10 cellular contexts compared by ENCODE assay signal in the genomic region with DNA sequence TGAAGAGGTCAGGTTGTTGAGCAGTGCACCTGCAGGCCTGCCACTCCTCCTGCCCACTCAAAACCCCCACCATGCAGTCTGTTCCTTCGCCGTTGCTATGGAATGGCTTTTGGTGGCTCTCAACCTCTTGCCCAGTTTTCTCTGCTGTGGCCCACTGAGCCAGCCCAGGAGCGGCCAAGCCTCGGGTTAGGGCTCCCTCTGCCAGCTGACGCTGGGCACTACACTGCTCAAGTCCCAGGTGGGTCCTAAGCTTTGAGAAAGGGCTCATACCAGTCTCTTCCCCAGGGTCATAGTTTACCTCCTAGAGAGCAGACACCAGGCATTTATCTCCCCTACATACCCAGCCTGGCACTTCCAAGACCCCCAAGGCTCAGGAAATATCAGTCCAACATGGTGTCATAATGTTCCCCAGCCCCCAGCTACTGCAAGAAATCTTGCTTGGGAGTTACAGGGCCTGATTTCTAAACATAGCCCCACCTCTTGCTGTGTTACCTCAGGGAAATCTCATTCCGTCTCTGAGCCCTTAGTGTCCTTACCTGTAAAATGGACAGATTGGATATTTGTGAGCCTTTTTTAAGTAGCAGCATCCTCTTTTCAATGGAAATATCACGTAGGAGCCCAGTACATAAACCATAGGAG. TPM values are rescaled to one million over a fixed set of nuclear protein-coding genes. Genes with fewer than 3 reads are reported as not detected.
DNase-seq lines count a peak whose midpoint lies in the region; ATAC-seq and TF ChIP-seq lines count a peak whose summit lies in the region.
"Had no signal": no experiment of that assay in that cellular context is flagged by ENCODE, and none has a peak within 500 bp of the region (broad histone marks: within the 10 kb centered on the region; RNA-seq: fewer than 3 reads in every experiment).

No MANE protein-coding gene starts in this region.

- H2BK12ac ChIP-seq in H9 (ENCODE audit: insufficient read length, low read depth, low read length) (no peak overlapping the region), trophoblast cell (ENCODE audit: low read length) (no peak overlapping the region)

- no peak overlapping the region for H2BK20ac ChIP-seq in H9 (ENCODE audit: low read depth, low read length, poor library complexity, severe bottlenecking)

- no peaks in the 10 kb centered on the region for H3K79me2 ChIP-seq in H9 (ENCODE audit: insufficient read depth, low read length)
- no peaks in the 10 kb centered on the region for H3K79me2 ChIP-seq in trophoblast cell (ENCODE audit: control insufficient read depth, insufficient read depth, low read length, poor library complexity)

- H3K27ac Mint-ChIP-seq in H9 (no peak overlapping the region), immature natural killer cell (no peak overlapping the region)
- no peak overlapping the region for H3K27ac Mint-ChIP-seq in activated CD8-positive, alpha-beta T cell treated with anti-CD3 and anti-CD28 coated beads, Interleukin-2, amount 10 ng/mL, durations not matched to agents 7 days and 5 days
- H3K27ac Mint-ChIP-seq: activated naive CD4-positive, alpha-beta T cell treated with anti-CD3 and anti-CD28 coated beads, Interleukin-2, amount 50 U/mL, for 24 hours had no signal

- no peaks in the 10 kb centered on the region for H3K4me1 ChIP-seq in H9 (ENCODE audit: insufficient read depth, low read length)
- H3K4me1 ChIP-seq in trophoblast cell (ENCODE audit: control insufficient read depth in 1 of 2, insufficient read depth in 2 of 2, low read length in 2 of 2): peaks cover 0 to 2% of the 10 kb centered on the region in 2 experiments

- H3K4me3 Mint-ChIP-seq in H9 (no peak overlapping the region), immature natural killer cell (no peak overlapping the region)
- no peak overlapping the region for H3K4me3 Mint-ChIP-seq in activated CD8-positive, alpha-beta T cell treated with anti-CD3 and anti-CD28 coated beads, Interleukin-2, amount 10 ng/mL, durations not matched to agents 7 days and 5 days
- H3K4me3 Mint-ChIP-seq: activated naive CD4-positive, alpha-beta T cell treated with anti-CD3 and anti-CD28 coated beads, Interleukin-2, amount 50 U/mL, for 24 hours; CD4-positive, CD25-positive, alpha-beta regulatory T cell had no signal

- H3K27me3 ChIP-seq in H9 (ENCODE audit: insufficient read depth, low read length) (no peaks in the 10 kb centered on the region), trophoblast cell (ENCODE audit: insufficient read depth, low read length) (no peaks in the 10 kb centered on the region)

- no peak overlapping the region for H2BK5ac ChIP-seq in H9 (ENCODE audit: insufficient read length, low read length)
- H2BK5ac ChIP-seq in trophoblast cell (ENCODE audit: low read depth, low read length, poor library complexity): no peak overlapping the region

- no peak overlapping the region for H3K4me3 ChIP-seq in trophoblast cell (ENCODE audit: low read depth, low read length)

- no peak overlapping the region for H4K91ac ChIP-seq in H9 (ENCODE audit: insufficient read length, low read depth, low read length)
- no peak overlapping the region for H4K91ac ChIP-seq in trophoblast cell (ENCODE audit: low read depth, low read length)

- no peaks in the 10 kb centered on the region for H3K79me1 ChIP-seq in H9 (ENCODE audit: insufficient read depth, low read depth, low read length, poor library complexity, severe bottlenecking)
- no peaks in the 10 kb centered on the region for H3K79me1 ChIP-seq in trophoblast cell (ENCODE audit: low read length)

- H3K18ac ChIP-seq in H9 (ENCODE audit: insufficient read length, low read depth, low read length): no peak overlapping the region
- no peak overlapping the region for H3K18ac ChIP-seq in trophoblast cell (ENCODE audit: low read length)

- no peak overlapping the region for H4K12ac ChIP-seq in trophoblast cell (ENCODE audit: low read depth, low read length)

- no peak overlapping the region for H3K56ac ChIP-seq in H9 (ENCODE audit: insufficient read length, low read depth, low read length)

- H3K4me2 ChIP-seq in H9 (ENCODE audit: insufficient read depth, insufficient read length, low read length): no peak overlapping the region
- H3K4me2 ChIP-seq in trophoblast cell (ENCODE audit: low read length): no peak overlapping the region

- H3K4me1 Mint-ChIP-seq in H9 (peaks cover 3 to 4% of the 10 kb centered on the region in 2 experiments; a peak in 3 of 4 replicates), immature natural killer cell (no peaks in the 10 kb centered on the region)
- H3K4me1 Mint-ChIP-seq in activated CD8-positive, alpha-beta T cell treated with anti-CD3 and anti-CD28 coated beads, Interleukin-2, amount 10 ng/mL, durations not matched to agents 7 days and 5 days (ENCODE audit: low read depth): peaks cover 5% of the 10 kb centered on the region
- H3K4me1 Mint-ChIP-seq: activated naive CD4-positive, alpha-beta T cell treated with anti-CD3 and anti-CD28 coated beads, Interleukin-2, amount 50 U/mL, for 24 hours; CD4-positive, CD25-positive, alpha-beta regulatory T cell had no signal

- H3K4ac ChIP-seq in H9 (ENCODE audit: low read depth, low read length): no peak overlapping the region
- H3K4ac ChIP-seq in trophoblast cell (ENCODE audit: low read depth, low read length): no peak overlapping the region

- H4K5ac ChIP-seq in H9 (ENCODE audit: insufficient read length, low read depth, low read length): no peak overlapping the region

- no peak overlapping the region for H2BK15ac ChIP-seq in H9 (ENCODE audit: low read depth, low read length)

- DNase-seq in NCI-H2081 (lab: John Stamatoyannopoulos, UW): peak; percentile 50 to 58
- no peak for DNase-seq in NCI-H2081 treated with DMSO at 0.1 percent for 48 hours (lab: John Stamatoyannopoulos, UW)
- peak; percentile 85 for DNase-seq in H9
- peak; percentile 26 for DNase-seq in NCI-H146 treated with DMSO at 0.1 percent for 48 hours (lab: John Stamatoyannopoulos, UW; ENCODE audit: unreplicated experiment)
- DNase-seq in activated CD8-positive, alpha-beta T cell treated with anti-CD3 and anti-CD28 coated beads, Interleukin-2, amount 10 ng/mL, durations not matched to agents 7 days and 5 days: peak; percentile 33
- peak; percentile 28 for DNase-seq in foreskin melanocyte
- peak; percentile 36 to 67 for DNase-seq in trophoblast cell
- no peak for DNase-seq in immature natural killer cell

- H2AK5ac ChIP-seq in H9 (ENCODE audit: insufficient read length, low read length) (no peak overlapping the region), trophoblast cell (ENCODE audit: low read length) (no peak overlapping the region)

- H3K36me3 ChIP-seq in trophoblast cell (ENCODE audit: control insufficient read depth in 1 of 2, insufficient read depth in 2 of 2, low read length in 2 of 2): no peaks in the 10 kb centered on the region

- H3K9me3 Mint-ChIP-seq in H9 (no peaks in the 10 kb centered on the region), immature natural killer cell (no peaks in the 10 kb centered on the region)
- no peaks in the 10 kb centered on the region for H3K9me3 Mint-ChIP-seq in activated CD8-positive, alpha-beta T cell treated with anti-CD3 and anti-CD28 coated beads, Interleukin-2, amount 10 ng/mL, durations not matched to agents 7 days and 5 days (ENCODE audit: insufficient read depth)
- H3K9me3 Mint-ChIP-seq: activated naive CD4-positive, alpha-beta T cell treated with anti-CD3 and anti-CD28 coated beads, Interleukin-2, amount 50 U/mL, for 24 hours had no signal

- H4K8ac ChIP-seq in H9 (replicated peaks; ENCODE audit: insufficient read length, low read depth, low read length) (no peak overlapping the region), trophoblast cell (ENCODE audit: low read depth, low read length) (no peak overlapping the region)

- H4K20me1 ChIP-seq in H9 (ENCODE audit: control insufficient read depth, insufficient read depth, insufficient read length): no peaks in the 10 kb centered on the region

- H3K36me3 Mint-ChIP-seq in H9 (ENCODE audit: insufficient read depth in 1 of 3, low read depth in 3 of 3) (no peaks in the 10 kb centered on the region; a peak in 1 of 7 replicates), immature natural killer cell (no peaks in the 10 kb centered on the region)
- H3K36me3 Mint-ChIP-seq in activated CD8-positive, alpha-beta T cell treated with anti-CD3 and anti-CD28 coated beads, Interleukin-2, amount 10 ng/mL, durations not matched to agents 7 days and 5 days (ENCODE audit: low read depth): no peaks in the 10 kb centered on the region
- H3K36me3 Mint-ChIP-seq: activated naive CD4-positive, alpha-beta T cell treated with anti-CD3 and anti-CD28 coated beads, Interleukin-2, amount 50 U/mL, for 24 hours; CD4-positive, CD25-positive, alpha-beta regulatory T cell had no signal

- POLR2A ChIA-PET in activated CD8-positive, alpha-beta T cell treated with anti-CD3 and anti-CD28 coated beads, Interleukin-2, amount 10 ng/mL, durations not matched to agents 7 days and 5 days (lab: Charles Lee): interaction anchor here (1.1 kb wide), 1 partner anchor 138 kb away, joined by 5 read pairs; no protein-coding TSS in a partner anchor

- H3K23me2 ChIP-seq in H9 (ENCODE audit: insufficient read length, low read depth, low read length, poor library complexity, severe bottlenecking): no peaks in the 10 kb centered on the region

- no peak overlapping the region for H2AFZ ChIP-seq in H9 (ENCODE audit: low read length)
- no peak overlapping the region for H2AFZ ChIP-seq in trophoblast cell (ENCODE audit: insufficient read depth, low read length, poor library complexity)

- peak; percentile 59 for ATAC-seq in activated CD8-positive, alpha-beta T cell treated with anti-CD3 and anti-CD28 coated beads, Interleukin-2, amount 10 ng/mL, durations not matched to agents 7 days and 5 days

- no peak overlapping the region for H3K23ac ChIP-seq in H9 (ENCODE audit: insufficient read length, low read depth, low read length)
- no peak overlapping the region for H3K23ac ChIP-seq in trophoblast cell (ENCODE audit: low read length)

- TF ChIP-seq CTCF in H9 (conservative IDR thresholded peaks at IDR 0.05): peak; percentile 86

- CTCF ChIA-PET in activated CD8-positive, alpha-beta T cell treated with anti-CD3 and anti-CD28 coated beads, Interleukin-2, amount 10 ng/mL, durations not matched to agents 7 days and 5 days (lab: Charles Lee): interaction anchor here (1.0 to 3.2 kb wide), 3 partner anchors 135 to 141 kb away, joined by 3 to 36 read pairs (median 5); no protein-coding TSS in a partner anchor

- H3T11ph ChIP-seq in H9 (ENCODE audit: low read length): no peak overlapping the region

- H3K27ac ChIP-seq in H9 (ENCODE audit: insufficient read length, low read depth, low read length) (no peak overlapping the region), trophoblast cell (ENCODE audit: low read depth, low read length) (no peak overlapping the region)

- H3K27me3 Mint-ChIP-seq in H9 (ENCODE audit: low read depth) (no peaks in the 10 kb centered on the region), immature natural killer cell (ENCODE audit: low read depth in 3 of 3) (peaks cover 0 to 10% (median 2%) of the 10 kb centered on the region in 3 donors)
- H3K27me3 Mint-ChIP-seq in activated CD8-positive, alpha-beta T cell treated with anti-CD3 and anti-CD28 coated beads, Interleukin-2, amount 10 ng/mL, durations not matched to agents 7 days and 5 days (ENCODE audit: low read depth): no peaks in the 10 kb centered on the region
- H3K27me3 Mint-ChIP-seq: activated naive CD4-positive, alpha-beta T cell treated with anti-CD3 and anti-CD28 coated beads, Interleukin-2, amount 50 U/mL, for 24 hours had no signal

- H3K14ac ChIP-seq in H9 (ENCODE audit: insufficient read depth, low read length) (no peak overlapping the region), trophoblast cell (ENCODE audit: low read length) (no peak overlapping the region)

- no CpG with 5 or more reads among the region's 7 CpGs for WGBS in H9 (ENCODE audit: extremely low coverage, insufficient read length, low lambda C conversion rate)
- no CpG with 5 or more reads among the region's 7 CpGs for WGBS in trophoblast cell (ENCODE audit: extremely low coverage, insufficient coverage, insufficient read length)

- no peaks in the 10 kb centered on the region for H3K9me3 ChIP-seq in H9 (ENCODE audit: control insufficient read depth, low read depth, low read length)
- H3K9me3 ChIP-seq in trophoblast cell (ENCODE audit: insufficient read depth, low read depth, low read length): peaks cover 5% of the 10 kb centered on the region

- H3K9ac ChIP-seq in H9 (ENCODE audit: extremely low read depth, insufficient read length, low read length) (no peak overlapping the region), trophoblast cell (ENCODE audit: low read length) (no peak overlapping the region)

- H2BK120ac ChIP-seq in H9 (ENCODE audit: low read depth, low read length, poor library complexity, severe bottlenecking): no peak overlapping the region
- H2BK120ac ChIP-seq in trophoblast cell (ENCODE audit: insufficient read depth, low read length, poor library complexity): no peak overlapping the region

RNA-seq across cellular contexts. Expression of gene TSPAN11, which starts 59.4 kb away (rescaled TPM):
- 4.2 and 4.4 TPM in 2 replicates for total RNA-seq in H9 (2021)
- not detected for total RNA-seq in activated CD8-positive, alpha-beta T cell treated with anti-CD3 and anti-CD28 coated beads, Interleukin-2, amount 10 ng/mL, durations not matched to agents 7 days and 5 days
- polyA plus RNA-seq in trophoblast cell (2013): 1.1 TPM in 2 replicates
- not detected for polyA plus RNA-seq in immature natural killer cell
- total RNA-seq: CD4-positive, CD25-positive, alpha-beta regulatory T cell had no signal
- polyA plus RNA-seq: CD4-positive, CD25-positive, alpha-beta regulatory T cell had no signal

Comparison
In these comparisons a context has a peak if more than half of its experiments do, and no peak if none do; other contexts are left out.
1. DNase-seq: peak in NCI-H2081 (2 of 2), H9 (single experiment), NCI-H146 treated with DMSO at 0.1 percent for 48 hours (single experiment), activated CD8-positive, alpha-beta T cell treated with anti-CD3 and anti-CD28 coated beads, Interleukin-2, amount 10 ng/mL, durations not matched to agents 7 days and 5 days (single experiment), foreskin melanocyte (single experiment) and trophoblast cell (2 of 2); none in NCI-H2081 treated with DMSO at 0.1 percent for 48 hours (single experiment) and immature natural killer cell (0 of 3).